Comparison of ENCODE assay signal across 37 cellular contexts in genomic region chr10:130067893-130068292, GRCh38.
"Had no signal": no experiment of that assay in that cellular context is flagged by ENCODE, and none has a peak within 500 bp of the region (broad histone marks: within the 10 kb centered on the region; RNA-seq: fewer than 3 reads in every experiment).

No MANE protein-coding gene starts in this region.

- H3K4me3 ChIP-seq: ascending aorta, cardiac muscle cell had no signal

- H3K9me3 Mint-ChIP-seq: activated CD4-positive, alpha-beta memory T cell treated with anti-CD3 and anti-CD28 coated beads, Interleukin-2, amount 10 ng/mL, durations not matched to agents 7 days and 5 days had no signal

- H3K4me1 Mint-ChIP-seq: activated CD4-positive, alpha-beta memory T cell treated with anti-CD3 and anti-CD28 coated beads, Interleukin-2, amount 10 ng/mL, durations not matched to agents 7 days and 5 days; activated CD4-positive, alpha-beta T cell treated with anti-CD3 and anti-CD28 coated beads for 36 hours; activated CD8-positive, alpha-beta memory T cell treated with anti-CD3 and anti-CD28 coated beads, Interleukin-2, amount 10 ng/mL, durations not matched to agents 7 days and 5 days; activated naive CD8-positive, alpha-beta T cell treated with anti-CD3 and anti-CD28 coated beads, Interleukin-2, amount 10 ng/mL, durations not matched to agents 7 days and 5 days; activated naive CD8-positive, alpha-beta T cell treated with anti-CD3 and anti-CD28 coated beads, Interleukin-2, amount 50 U/mL, for 24 hours; brain; WTC11 had no signal

- ATAC-seq: activated CD4-positive, alpha-beta T cell treated with anti-CD3 and anti-CD28 coated beads for 36 hours; activated CD4-positive, CD25-positive, alpha-beta regulatory T cell treated with anti-CD3 and anti-CD28 coated beads, Interleukin-2, amount 50 U/mL, for 24 hours; activated CD8-positive, alpha-beta memory T cell treated with anti-CD3 and anti-CD28 coated beads, Interleukin-2, amount 10 ng/mL, durations not matched to agents 7 days and 5 days; activated CD8-positive, alpha-beta T cell treated with anti-CD3 and anti-CD28 coated beads, Interleukin-2, amount 10 ng/mL, durations not matched to agents 7 days and 5 days; activated naive CD8-positive, alpha-beta T cell treated with anti-CD3 and anti-CD28 coated beads, Interleukin-2, amount 50 U/mL, for 24 hours; WTC11 had no signal

- H3K27ac Mint-ChIP-seq: activated CD4-positive, alpha-beta memory T cell treated with anti-CD3 and anti-CD28 coated beads, Interleukin-2, amount 10 ng/mL, durations not matched to agents 7 days and 5 days; activated CD4-positive, alpha-beta T cell treated with anti-CD3 and anti-CD28 coated beads for 36 hours; activated CD4-positive, alpha-beta T cell treated with anti-CD3 and anti-CD28 coated beads, Interleukin-2, amount 10 ng/mL, durations not matched to agents 7 days and 5 days; activated CD8-positive, alpha-beta memory T cell treated with anti-CD3 and anti-CD28 coated beads, Interleukin-2, amount 10 ng/mL, durations not matched to agents 7 days and 5 days; activated CD8-positive, alpha-beta T cell treated with anti-CD3 and anti-CD28 coated beads, Interleukin-2, amount 10 ng/mL, durations not matched to agents 7 days and 5 days; activated naive CD4-positive, alpha-beta T cell treated with anti-CD3 and anti-CD28 coated beads for 36 hours; activated naive CD8-positive, alpha-beta T cell; activated naive CD8-positive, alpha-beta T cell treated with anti-CD3 and anti-CD28 coated beads, Interleukin-2, amount 10 ng/mL, durations not matched to agents 7 days and 5 days; activated naive CD8-positive, alpha-beta T cell treated with anti-CD3 and anti-CD28 coated beads, Interleukin-2, amount 50 U/mL, for 24 hours; activated T-cell treated with anti-CD3 and anti-CD28 coated beads, Interleukin-2, amount 50 U/mL, for 24 hours; activated T-helper 2 cell treated with anti-CD3 and anti-CD28 coated beads, Interferon-gamma antibody, Interleukin-2, Interleukin-4, amounts not matched to agents 10 μg/mL and 5 μg/mL and 100 μg/mL, durations not matched to agents 14 hours and 24 hours and 36 hours; brain; T-helper 1 cell treated with Interleukin-12 subunit alpha and Interleukin-12 subunit beta and Interleukin-4 antibody, amounts not matched to agents 30 μg/mL and 1 μg/mL, for 36 hours; T-helper 2 cell treated with Interferon-gamma antibody and Interleukin-4, amounts not matched to agents 5 μg/mL and 100 μg/mL, for 36 hours; WTC11 had no signal

- H3K4me3 Mint-ChIP-seq: activated CD4-positive, alpha-beta memory T cell treated with anti-CD3 and anti-CD28 coated beads, Interleukin-2, amount 10 ng/mL, durations not matched to agents 7 days and 5 days; activated CD4-positive, alpha-beta T cell treated with anti-CD3 and anti-CD28 coated beads for 36 hours; activated CD4-positive, alpha-beta T cell treated with anti-CD3 and anti-CD28 coated beads, Interleukin-2, amount 10 ng/mL, durations not matched to agents 7 days and 5 days; activated CD8-positive, alpha-beta memory T cell treated with anti-CD3 and anti-CD28 coated beads, Interleukin-2, amount 10 ng/mL, durations not matched to agents 7 days and 5 days; activated CD8-positive, alpha-beta T cell treated with anti-CD3 and anti-CD28 coated beads, Interleukin-2, amount 10 ng/mL, durations not matched to agents 7 days and 5 days; activated naive CD4-positive, alpha-beta T cell treated with anti-CD3 and anti-CD28 coated beads for 36 hours; activated naive CD8-positive, alpha-beta T cell; activated naive CD8-positive, alpha-beta T cell treated with anti-CD3 and anti-CD28 coated beads, Interleukin-2, amount 10 ng/mL, durations not matched to agents 7 days and 5 days; activated naive CD8-positive, alpha-beta T cell treated with anti-CD3 and anti-CD28 coated beads, Interleukin-2, amount 50 U/mL, for 24 hours; activated T-cell treated with anti-CD3 and anti-CD28 coated beads, Interleukin-2, amount 50 U/mL, for 24 hours; brain; central memory CD8-positive, alpha-beta T cell; T-helper 1 cell treated with Interleukin-12 subunit alpha and Interleukin-12 subunit beta and Interleukin-4 antibody, amounts not matched to agents 30 μg/mL and 1 μg/mL, for 36 hours; T-helper 2 cell treated with Interferon-gamma antibody and Interleukin-4, amounts not matched to agents 5 μg/mL and 100 μg/mL, for 36 hours; WTC11 had no signal

- DNase-seq: activated CD4-positive, alpha-beta memory T cell treated with anti-CD3 and anti-CD28 coated beads, Interleukin-2, amount 10 ng/mL, durations not matched to agents 7 days and 5 days; activated CD4-positive, alpha-beta T cell treated with anti-CD3 and anti-CD28 coated beads for 1 hour; activated CD4-positive, alpha-beta T cell treated with anti-CD3 and anti-CD28 coated beads for 36 hours; activated CD4-positive, alpha-beta T cell treated with anti-CD3 and anti-CD28 coated beads for 48 hours; activated CD4-positive, alpha-beta T cell treated with anti-CD3 and anti-CD28 coated beads, Interleukin-2, amount 10 ng/mL, durations not matched to agents 7 days and 5 days; activated CD4-positive, alpha-beta T cell treated with anti-CD3 and anti-CD28 coated beads, Interleukin-2, amount 50 U/mL, for 48 hours; activated CD4-positive, CD25-positive, alpha-beta regulatory T cell; activated CD8-positive, alpha-beta memory T cell treated with anti-CD3 and anti-CD28 coated beads for 24 hours; activated CD8-positive, alpha-beta memory T cell treated with anti-CD3 and anti-CD28 coated beads, Interleukin-2, amount 10 ng/mL, durations not matched to agents 7 days and 5 days; activated CD8-positive, alpha-beta memory T cell treated with anti-CD3 and anti-CD28 coated beads, Interleukin-2, amount 50 U/mL, for 48 hours; activated CD8-positive, alpha-beta T cell treated with anti-CD3 and anti-CD28 coated beads, Interleukin-2, amount 10 ng/mL, durations not matched to agents 7 days and 5 days; activated effector memory CD4-positive, alpha-beta T cell treated with Interleukin-2 at 50 U/mL for 16 hours; activated gamma-delta T cell; activated naive CD4-positive, alpha-beta T cell treated with anti-CD3 and anti-CD28 coated beads for 36 hours; activated naive CD4-positive, alpha-beta T cell treated with anti-CD3 and anti-CD28 coated beads, Interleukin-2, amount 50 U/mL, for 16 hours; activated naive CD8-positive, alpha-beta T cell treated with anti-CD3 and anti-CD28 coated beads, Interleukin-2, amount 10 ng/mL, durations not matched to agents 7 days and 5 days; activated naive CD8-positive, alpha-beta T cell treated with anti-CD3 and anti-CD28 coated beads, Interleukin-2, amount 50 U/mL, for 24 hours; activated T-cell treated with anti-CD3 and anti-CD28 coated beads, Interleukin-2, amount 50 U/mL, for 24 hours; activated T-cell treated with anti-CD3 and anti-CD28 coated beads, Interleukin-2, amount 50 U/mL, for 48 hours; amygdala; anterior cingulate cortex; caudate nucleus; cerebellar nuclear complex; T-helper 1 cell; T-helper 2 cell; T-helper 9 cell; WERI-Rb-1 had no signal

- H3K27me3 ChIP-seq: ascending aorta, cardiac muscle cell had no signal

- H3K27ac ChIP-seq: ascending aorta, cardiac muscle cell, WERI-Rb-1 had no signal

- H3K27me3 Mint-ChIP-seq: activated CD4-positive, alpha-beta memory T cell treated with anti-CD3 and anti-CD28 coated beads, Interleukin-2, amount 10 ng/mL, durations not matched to agents 7 days and 5 days; activated CD4-positive, alpha-beta T cell treated with anti-CD3 and anti-CD28 coated beads for 36 hours; activated CD4-positive, alpha-beta T cell treated with anti-CD3 and anti-CD28 coated beads, Interleukin-2, amount 10 ng/mL, durations not matched to agents 7 days and 5 days; activated CD8-positive, alpha-beta memory T cell treated with anti-CD3 and anti-CD28 coated beads, Interleukin-2, amount 10 ng/mL, durations not matched to agents 7 days and 5 days; activated naive CD8-positive, alpha-beta T cell; activated naive CD8-positive, alpha-beta T cell treated with anti-CD3 and anti-CD28 coated beads, Interleukin-2, amount 10 ng/mL, durations not matched to agents 7 days and 5 days; activated naive CD8-positive, alpha-beta T cell treated with anti-CD3 and anti-CD28 coated beads, Interleukin-2, amount 50 U/mL, for 24 hours; activated T-cell treated with anti-CD3 and anti-CD28 coated beads, Interleukin-2, amount 50 U/mL, for 24 hours; central memory CD8-positive, alpha-beta T cell had no signal

- H3K36me3 ChIP-seq: cardiac muscle cell, WERI-Rb-1 had no signal

- H3K36me3 Mint-ChIP-seq: activated CD8-positive, alpha-beta memory T cell treated with anti-CD3 and anti-CD28 coated beads, Interleukin-2, amount 10 ng/mL, durations not matched to agents 7 days and 5 days had no signal

- H3K4me1 ChIP-seq: ascending aorta had no signal
